In genomic region chr2:202682274-202682673, GRCh38 we compare ENCODE assay signal across 1 cellular context.
TF ChIP-seq lines count a peak whose summit lies in the region.

No MANE protein-coding gene starts in this region.

TF ChIP-seq in GM23338, 12 proteins besides CTCF, POLR2A, EP300 and RAD21 (continued from another document):
- TF ChIP-seq, protein P1, sequence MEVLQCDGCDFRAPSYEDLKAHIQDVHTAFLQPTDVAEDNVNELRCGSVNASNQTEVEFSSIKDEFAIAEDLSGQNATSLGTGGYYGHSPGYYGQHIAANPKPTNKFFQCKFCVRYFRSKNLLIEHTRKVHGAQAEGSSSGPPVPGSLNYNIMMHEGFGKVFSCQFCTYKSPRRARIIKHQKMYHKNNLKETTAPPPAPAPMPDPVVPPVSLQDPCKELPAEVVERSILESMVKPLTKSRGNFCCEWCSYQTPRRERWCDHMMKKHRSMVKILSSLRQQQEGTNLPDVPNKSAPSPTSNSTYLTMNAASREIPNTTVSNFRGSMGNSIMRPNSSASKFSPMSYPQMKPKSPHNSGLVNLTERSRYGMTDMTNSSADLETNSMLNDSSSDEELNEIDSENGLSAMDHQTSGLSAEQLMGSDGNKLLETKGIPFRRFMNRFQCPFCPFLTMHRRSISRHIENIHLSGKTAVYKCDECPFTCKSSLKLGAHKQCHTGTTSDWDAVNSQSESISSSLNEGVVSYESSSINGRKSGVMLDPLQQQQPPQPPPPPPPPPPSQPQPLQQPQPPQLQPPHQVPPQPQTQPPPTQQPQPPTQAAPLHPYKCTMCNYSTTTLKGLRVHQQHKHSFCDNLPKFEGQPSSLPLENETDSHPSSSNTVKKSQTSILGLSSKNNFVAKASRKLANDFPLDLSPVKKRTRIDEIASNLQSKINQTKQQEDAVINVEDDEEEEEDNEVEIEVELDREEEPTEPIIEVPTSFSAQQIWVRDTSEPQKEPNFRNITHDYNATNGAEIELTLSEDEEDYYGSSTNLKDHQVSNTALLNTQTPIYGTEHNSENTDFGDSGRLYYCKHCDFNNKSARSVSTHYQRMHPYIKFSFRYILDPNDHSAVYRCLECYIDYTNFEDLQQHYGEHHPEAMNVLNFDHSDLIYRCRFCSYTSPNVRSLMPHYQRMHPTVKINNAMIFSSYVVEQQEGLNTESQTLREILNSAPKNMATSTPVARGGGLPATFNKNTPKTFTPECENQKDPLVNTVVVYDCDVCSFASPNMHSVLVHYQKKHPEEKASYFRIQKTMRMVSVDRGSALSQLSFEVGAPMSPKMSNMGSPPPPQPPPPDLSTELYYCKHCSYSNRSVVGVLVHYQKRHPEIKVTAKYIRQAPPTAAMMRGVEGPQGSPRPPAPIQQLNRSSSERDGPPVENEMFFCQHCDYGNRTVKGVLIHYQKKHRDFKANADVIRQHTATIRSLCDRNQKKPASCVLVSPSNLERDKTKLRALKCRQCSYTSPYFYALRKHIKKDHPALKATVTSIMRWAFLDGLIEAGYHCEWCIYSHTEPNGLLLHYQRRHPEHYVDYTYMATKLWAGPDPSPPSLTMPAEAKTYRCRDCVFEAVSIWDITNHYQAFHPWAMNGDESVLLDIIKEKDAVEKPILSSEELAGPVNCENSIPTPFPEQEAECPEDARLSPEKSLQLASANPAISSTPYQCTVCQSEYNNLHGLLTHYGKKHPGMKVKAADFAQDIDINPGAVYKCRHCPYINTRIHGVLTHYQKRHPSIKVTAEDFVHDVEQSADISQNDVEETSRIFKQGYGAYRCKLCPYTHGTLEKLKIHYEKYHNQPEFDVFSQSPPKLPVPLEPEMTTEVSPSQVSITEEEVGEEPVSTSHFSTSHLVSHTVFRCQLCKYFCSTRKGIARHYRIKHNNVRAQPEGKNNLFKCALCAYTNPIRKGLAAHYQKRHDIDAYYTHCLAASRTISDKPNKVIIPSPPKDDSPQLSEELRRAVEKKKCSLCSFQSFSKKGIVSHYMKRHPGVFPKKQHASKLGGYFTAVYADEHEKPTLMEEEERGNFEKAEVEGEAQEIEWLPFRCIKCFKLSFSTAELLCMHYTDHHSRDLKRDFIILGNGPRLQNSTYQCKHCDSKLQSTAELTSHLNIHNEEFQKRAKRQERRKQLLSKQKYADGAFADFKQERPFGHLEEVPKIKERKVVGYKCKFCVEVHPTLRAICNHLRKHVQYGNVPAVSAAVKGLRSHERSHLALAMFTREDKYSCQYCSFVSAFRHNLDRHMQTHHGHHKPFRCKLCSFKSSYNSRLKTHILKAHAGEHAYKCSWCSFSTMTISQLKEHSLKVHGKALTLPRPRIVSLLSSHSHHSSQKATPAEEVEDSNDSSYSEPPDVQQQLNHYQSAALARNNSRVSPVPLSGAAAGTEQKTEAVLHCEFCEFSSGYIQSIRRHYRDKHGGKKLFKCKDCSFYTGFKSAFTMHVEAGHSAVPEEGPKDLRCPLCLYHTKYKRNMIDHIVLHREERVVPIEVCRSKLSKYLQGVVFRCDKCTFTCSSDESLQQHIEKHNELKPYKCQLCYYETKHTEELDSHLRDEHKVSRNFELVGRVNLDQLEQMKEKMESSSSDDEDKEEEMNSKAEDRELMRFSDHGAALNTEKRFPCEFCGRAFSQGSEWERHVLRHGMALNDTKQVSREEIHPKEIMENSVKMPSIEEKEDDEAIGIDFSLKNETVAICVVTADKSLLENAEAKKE (CRISPR knock-in tag; IDR thresholded peaks at IDR 0.05): no peak
- TF ChIP-seq EZH2phosphoT487 (IDR thresholded peaks at IDR 0.05; ENCODE audit: unreplicated experiment): no peak
- TF ChIP-seq ZNF114 (CRISPR knock-in tag; IDR thresholded peaks at IDR 0.05): no peak
- TF ChIP-seq POLR2AphosphoS5 (IDR thresholded peaks at IDR 0.05; ENCODE audit: low read depth): no peak
- no peak for TF ChIP-seq STAT1 (IDR thresholded peaks at IDR 0.05; ENCODE audit: unreplicated experiment)
- no peak for TF ChIP-seq EZH2 (IDR thresholded peaks at IDR 0.05; ENCODE audit: low read depth, unreplicated experiment)
- no peak for TF ChIP-seq CREB1 (CRISPR knock-in tag; IDR thresholded peaks at IDR 0.05; ENCODE audit: low read depth)
- TF ChIP-seq ZNF331 (CRISPR knock-in tag; IDR thresholded peaks at IDR 0.05; ENCODE audit: low read depth): no peak
- TF ChIP-seq, protein P2, sequence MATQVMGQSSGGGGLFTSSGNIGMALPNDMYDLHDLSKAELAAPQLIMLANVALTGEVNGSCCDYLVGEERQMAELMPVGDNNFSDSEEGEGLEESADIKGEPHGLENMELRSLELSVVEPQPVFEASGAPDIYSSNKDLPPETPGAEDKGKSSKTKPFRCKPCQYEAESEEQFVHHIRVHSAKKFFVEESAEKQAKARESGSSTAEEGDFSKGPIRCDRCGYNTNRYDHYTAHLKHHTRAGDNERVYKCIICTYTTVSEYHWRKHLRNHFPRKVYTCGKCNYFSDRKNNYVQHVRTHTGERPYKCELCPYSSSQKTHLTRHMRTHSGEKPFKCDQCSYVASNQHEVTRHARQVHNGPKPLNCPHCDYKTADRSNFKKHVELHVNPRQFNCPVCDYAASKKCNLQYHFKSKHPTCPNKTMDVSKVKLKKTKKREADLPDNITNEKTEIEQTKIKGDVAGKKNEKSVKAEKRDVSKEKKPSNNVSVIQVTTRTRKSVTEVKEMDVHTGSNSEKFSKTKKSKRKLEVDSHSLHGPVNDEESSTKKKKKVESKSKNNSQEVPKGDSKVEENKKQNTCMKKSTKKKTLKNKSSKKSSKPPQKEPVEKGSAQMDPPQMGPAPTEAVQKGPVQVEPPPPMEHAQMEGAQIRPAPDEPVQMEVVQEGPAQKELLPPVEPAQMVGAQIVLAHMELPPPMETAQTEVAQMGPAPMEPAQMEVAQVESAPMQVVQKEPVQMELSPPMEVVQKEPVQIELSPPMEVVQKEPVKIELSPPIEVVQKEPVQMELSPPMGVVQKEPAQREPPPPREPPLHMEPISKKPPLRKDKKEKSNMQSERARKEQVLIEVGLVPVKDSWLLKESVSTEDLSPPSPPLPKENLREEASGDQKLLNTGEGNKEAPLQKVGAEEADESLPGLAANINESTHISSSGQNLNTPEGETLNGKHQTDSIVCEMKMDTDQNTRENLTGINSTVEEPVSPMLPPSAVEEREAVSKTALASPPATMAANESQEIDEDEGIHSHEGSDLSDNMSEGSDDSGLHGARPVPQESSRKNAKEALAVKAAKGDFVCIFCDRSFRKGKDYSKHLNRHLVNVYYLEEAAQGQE (IDR thresholded peaks at IDR 0.05; ENCODE audit: unreplicated experiment): no peak
TF ChIP-seq in GM23338: peak in this region for 0.
